In genomic region chr17:50871369-50871768, GRCh38 we compare ENCODE assay signal across 14 cellular contexts. TPM values are rescaled to one million over a fixed set of nuclear protein-coding genes. Genes with fewer than 3 reads are reported as not detected.
DNase-seq lines count a peak whose midpoint lies in the region; ATAC-seq and TF ChIP-seq lines count a peak whose summit lies in the region.
"Had no signal": no experiment of that assay in that cellular context is flagged by ENCODE, and none has a peak within 500 bp of the region (broad histone marks: within the 10 kb centered on the region; RNA-seq: fewer than 3 reads in every experiment).

No MANE protein-coding gene starts in this region.

- H3K27ac ChIP-seq in right atrium auricular region: peak overlapping the region; percentile 14 to 60
- H3K27ac ChIP-seq in stomach: peak overlapping the region in 3 of 5 donors; percentile 12 to 64 (median 14)
- no peak overlapping the region for H3K27ac ChIP-seq in thyroid gland
- H3K27ac ChIP-seq: PC-9, prostate gland, VCaP had no signal

- TF ChIP-seq EP300 in stomach (IDR thresholded peaks at IDR 0.05): no peak

- no peak for TF ChIP-seq CTCF in right atrium auricular region (IDR thresholded peaks at IDR 0.05)
- no peak for TF ChIP-seq CTCF in stomach (IDR thresholded peaks at IDR 0.05)
- TF ChIP-seq CTCF in thyroid gland (IDR thresholded peaks at IDR 0.05): no peak

- H3K4me3 ChIP-seq in right atrium auricular region: no peak overlapping the region
- H3K4me3 ChIP-seq in stomach: no peak overlapping the region
- H3K4me3 ChIP-seq in thyroid gland (replicated peaks in 1 of 3): no peak overlapping the region
- H3K4me3 ChIP-seq: PC-9, prostate gland had no signal

- 43 to 52% (median 48%) methylated on average over 4 of the region's 4 CpGs for WGBS in stomach, 5 donors
- 83 to 88% methylated on average over 4 of the region's 4 CpGs for WGBS in thyroid gland, 2 donors

- H3K9me3 ChIP-seq in right atrium auricular region (no peaks in the 10 kb centered on the region), stomach (no peaks in the 10 kb centered on the region), thyroid gland (no peaks in the 10 kb centered on the region)
- H3K9me3 ChIP-seq: prostate gland had no signal

- no peak for ATAC-seq in GM21786 (IDR thresholded peaks at IDR 0.05; ENCODE audit: unreplicated experiment)

- intact Hi-C loops in cardiac septum (cut with DNase I): no loop called here
- intact Hi-C loops in stomach (cut with DNase I; ENCODE audit: low total_unique reads): no loop called here
- intact Hi-C loops in thyroid gland (cut with DNase I): no loop called here

- H3K27me3 ChIP-seq in right atrium auricular region (no peaks in the 10 kb centered on the region), stomach (no peaks in the 10 kb centered on the region), thyroid gland (no peaks in the 10 kb centered on the region)

- H3K4me1 ChIP-seq in right atrium auricular region (peaks cover 0 to 32% of the 10 kb centered on the region in 2 donors), stomach (peaks cover 33 to 61% (median 42%) of the 10 kb centered on the region in 4 donors), thyroid gland (peaks cover 14 to 24% of the 10 kb centered on the region in 2 donors)
- H3K4me1 ChIP-seq: prostate gland had no signal

- DNase-seq in right atrium auricular region (ENCODE audit: low spot score) (no peak), cardiac septum (ENCODE audit: low spot score) (no peak), T-helper 2 cell (peak in 3 of 5 experiments; percentile 44 to 92 (median 74)), stomach (no peak), NCI-H128 (lab: John Stamatoyannopoulos, UW; ENCODE audit: unreplicated experiment) (no peak), thyroid gland (no peak)
- DNase-seq in central memory CD4-positive, alpha-beta T cell: peak; percentile 81
- DNase-seq: C1 segment of cervical spinal cord, NCI-H2107, PC-9 had no signal

- TF ChIP-seq POLR2A in stomach (IDR thresholded peaks at IDR 0.05) (no peak), thyroid gland (IDR thresholded peaks at IDR 0.05) (no peak)

- H3K36me3 ChIP-seq in right atrium auricular region (no peaks in the 10 kb centered on the region), stomach (no peaks in the 10 kb centered on the region), thyroid gland (no peaks in the 10 kb centered on the region)
- H3K36me3 ChIP-seq: prostate gland had no signal

RNA-seq across cellular contexts. Expression of gene TOB1, which starts 5.2 kb away (rescaled TPM):
- total RNA-seq in right atrium auricular region (10 to 100 TPM; 29.0 to 31.0 TPM), cardiac septum (71.1 TPM), stomach (100 to 1,000 TPM in 3 of 5 donors, 10 to 100 TPM in 2; 69.4 to 346 (median 100) TPM), thyroid gland (10 to 100 TPM; 28.1 to 46.4 (median 31.1) TPM)
- 10 to 100 TPM; 30.1 to 40.0 (median 39.9) TPM for polyA plus RNA-seq in stomach

RNA-seq across cellular contexts. Expression of gene WFIKKN2, which starts 36.0 kb away (rescaled TPM):
- total RNA-seq in right atrium auricular region (under 1 TPM; 0.26 to 0.31 TPM), cardiac septum (0.19 TPM), stomach (under 1 TPM in 1 of 5 donors, not detected in 4; 0.37 TPM), thyroid gland (under 1 TPM in 1 of 4 donors, not detected in 3; 0.11 TPM)
- polyA plus RNA-seq in stomach: under 1 TPM; 0.05 to 0.46 (median 0.06) TPM
- total RNA-seq: HT1080, PC-9 had no signal

Comparison
In these comparisons a context has a peak if more than half of its experiments do, and no peak if none do; other contexts are left out.
1. DNase-seq: peak in T-helper 2 cell (3 of 5) and central memory CD4-positive, alpha-beta T cell (single experiment); none in right atrium auricular region (single experiment), cardiac septum (single experiment), stomach (single experiment), NCI-H128 (single experiment) and thyroid gland (0 of 2).
2. H3K27ac ChIP-seq: peak in right atrium auricular region (2 of 2) and stomach (3 of 5); none in thyroid gland (0 of 3).